Comparison of ENCODE assay signal across 14 cellular contexts in genomic region chr5:53253421-53253871, GRCh38.
DNase-seq lines count a peak whose midpoint lies in the region; TF ChIP-seq lines count a peak whose summit lies in the region.
"Had no signal": no experiment of that assay in that cellular context is flagged by ENCODE, and none has a peak within 500 bp of the region (broad histone marks: within the 10 kb centered on the region; RNA-seq: fewer than 3 reads in every experiment).

No MANE protein-coding gene starts in this region.

- peaks cover 11% of the 10 kb centered on the region for H3K4me1 Mint-ChIP-seq in nephron progenitor cell

- peaks cover 3% of the 10 kb centered on the region for H3K27me3 Mint-ChIP-seq in nephron progenitor cell (ENCODE audit: low read depth, poor library complexity)

- no peak for TF ChIP-seq CTCF in AG04449 (IDR thresholded peaks at IDR 0.05; ENCODE audit: insufficient read depth, low read length, missing control alignments)
- no peak for TF ChIP-seq CTCF in GM12865 (IDR thresholded peaks at IDR 0.05; ENCODE audit: insufficient read depth, low read depth, low read length, missing control alignments)
- no peak for TF ChIP-seq CTCF in nephron progenitor cell (IDR thresholded peaks at IDR 0.05)

- no peak overlapping the region for H3K4me3 Mint-ChIP-seq in nephron progenitor cell
- H3K4me3 Mint-ChIP-seq: immature natural killer cell had no signal

- H3K9me3 Mint-ChIP-seq in nephron progenitor cell: no peaks in the 10 kb centered on the region
- H3K9me3 Mint-ChIP-seq: immature natural killer cell had no signal

- H3K36me3 Mint-ChIP-seq in nephron progenitor cell (ENCODE audit: low read depth): no peaks in the 10 kb centered on the region
- H3K36me3 Mint-ChIP-seq: immature natural killer cell had no signal

- CTCF ChIA-PET in AG04449 (lab: Yijun Ruan, JAX): no interaction called here

- peak overlapping the region; percentile 93 for H3K27ac ChIP-seq in epithelial cell of prostate

- DNase-seq in AG04449 (ENCODE audit: low read depth, low spot score): peak; percentile 55
- DNase-seq in GM12865 (ENCODE audit: low read depth): peak; percentile 2
- peak; percentile 93 for DNase-seq in RPMI7951 (ENCODE audit: low read depth)
- DNase-seq in epithelial cell of prostate (ENCODE audit: low read depth, low spot score): peak; percentile 63
- DNase-seq in activated effector memory CD4-positive, alpha-beta T cell treated with anti-CD3 and anti-CD28 coated beads, Interleukin-2, amount 50 U/mL, for 16 hours: no peak
- no peak for DNase-seq in nephron progenitor cell
- no peak for DNase-seq in RKO (ENCODE audit: low spot score)
- DNase-seq in stimulated activated CD4-positive, alpha-beta T cell treated with anti-CD3 and anti-CD28 coated beads, Interleukin-12 subunit alpha, Interleukin-12 subunit beta, amount 100 ng/mL, for 4 hours: no peak
- DNase-seq: activated effector memory CD4-positive, alpha-beta T cell treated with Interleukin-2 at 50 U/mL for 16 hours; effector CD8-positive, alpha-beta T cell; immature natural killer cell; Karpas-422; NCI-H82; stimulated activated CD4-positive, alpha-beta T cell treated with anti-CD3 and anti-CD28 coated beads, Interleukin-1b, Interleukin-23, amount 100 ng/mL, for 48 hours had no signal

- no peak overlapping the region for H3K4me3 ChIP-seq in AG04449 (ENCODE audit: low read depth, low read length)
- H3K4me3 ChIP-seq in GM12865 (ENCODE audit: low read depth, low read length): no peak overlapping the region

- POLR2A ChIA-PET in AG04449 (lab: Yijun Ruan, JAX): no interaction called here

- H3K27ac Mint-ChIP-seq in nephron progenitor cell: no peak overlapping the region
- H3K27ac Mint-ChIP-seq: immature natural killer cell had no signal

Comparison
In these comparisons a context has a peak if more than half of its experiments do, and no peak if none do; other contexts are left out.
1. DNase-seq: peak in AG04449 (single experiment), GM12865 (single experiment), RPMI7951 (single experiment) and epithelial cell of prostate (single experiment); none in activated effector memory CD4-positive, alpha-beta T cell treated with anti-CD3 and anti-CD28 coated beads, Interleukin-2, amount 50 U/mL, for 16 hours (single experiment), nephron progenitor cell (single experiment), RKO (single experiment) and stimulated activated CD4-positive, alpha-beta T cell treated with anti-CD3 and anti-CD28 coated beads, Interleukin-12 subunit alpha, Interleukin-12 subunit beta, amount 100 ng/mL, for 4 hours (single experiment).